29 cellular contexts compared by ENCODE assay signal in genomic region chr18:37628466-37629220, GRCh38.
"Had no signal": no experiment of that assay in that cellular context is flagged by ENCODE, and none has a peak within 500 bp of the region (broad histone marks: within the 10 kb centered on the region; RNA-seq: fewer than 3 reads in every experiment).

No MANE protein-coding gene starts in this region.

- H3K9me3 Mint-ChIP-seq: stimulated activated memory B cell treated with anti-CD40 and anti-IgM and Interleukin-4, amounts not matched to agents 10 μg/mL and 1 μg/mL and 100 μg/mL, for 72 hours; stimulated activated naive CD8-positive, alpha-beta T cell treated with anti-CD3 and anti-CD28 coated beads, Interleukin-15, amount 100 ng/mL, for 72 hours; stimulated activated naive CD8-positive, alpha-beta T cell treated with anti-CD3 and anti-CD28 coated beads, Interleukin-15, Interleukin-2, amounts not matched to agents 100 ng/mL and 50 ng/mL, for 24 hours; type B pancreatic cell had no signal

- H3K27me3 ChIP-seq: stomach, suprapubic skin, testis, thyroid gland, tibial artery, tibial nerve, transverse colon, upper lobe of left lung, upper lobe of right lung, uterus, vagina had no signal

- H3K4me3 Mint-ChIP-seq: stimulated activated effector memory CD8-positive, alpha-beta T cell treated with anti-CD3 and anti-CD28 coated beads, Interleukin-12 subunit alpha, Interleukin-12 subunit beta, amount 100 ng/mL, for 72 hours; stimulated activated memory B cell treated with anti-CD40 and anti-IgM and Interleukin-4, amounts not matched to agents 10 μg/mL and 1 μg/mL and 100 μg/mL, for 72 hours; stimulated activated naive B cell treated with anti-CD40 and anti-IgM and Interleukin-4, amounts not matched to agents 10 μg/mL and 1 μg/mL and 100 μg/mL, for 72 hours; stimulated activated naive CD8-positive, alpha-beta T cell treated with anti-CD3 and anti-CD28 coated beads, Interleukin-15, amount 100 ng/mL, for 72 hours; stimulated activated naive CD8-positive, alpha-beta T cell treated with anti-CD3 and anti-CD28 coated beads, Interleukin-15, Interleukin-2, amounts not matched to agents 100 ng/mL and 50 ng/mL, for 24 hours; type B pancreatic cell had no signal

- H3K4me1 ChIP-seq: stomach, suprapubic skin, testis, thyroid gland, tibial artery, tibial nerve, transverse colon, upper lobe of left lung, upper lobe of right lung, uterus, vagina had no signal

- DNase-seq: stimulated activated CD4-positive, alpha-beta T cell treated with anti-CD3 and anti-CD28 coated beads, Interleukin-2, amount 100 ng/mL, for 48 hours; stimulated activated CD4-positive, alpha-beta T cell treated with anti-CD3 and anti-CD28 coated beads, Interleukin-4, amount 100 ng/mL, for 1 hour; stimulated activated CD4-positive, alpha-beta T cell treated with anti-CD3 and anti-CD28 coated beads, Interleukin-4, amount 100 ng/mL, for 24 hours; stimulated activated CD4-positive, alpha-beta T cell treated with anti-CD3 and anti-CD28 coated beads, Interleukin-4, amount 100 ng/mL, for 4 hours; stimulated activated CD8-positive, alpha-beta memory T cell treated with anti-CD3 and anti-CD28 coated beads, Interleukin-4, amount 100 ng/mL, for 48 hours; stimulated activated naive B cell treated with anti-CD40 and anti-IgM and Interleukin-4, amounts not matched to agents 10 μg/mL and 1 μg/mL and 100 μg/mL, for 72 hours; stimulated activated naive CD4-positive, alpha-beta T cell; stimulated activated naive CD4-positive, alpha-beta T cell treated with Interleukin-2 at 50 U/mL for 16 hours; stimulated activated naive CD8-positive, alpha-beta T cell treated with anti-CD3 and anti-CD28 coated beads, Interleukin-15, amount 100 ng/mL, for 72 hours; stimulated activated naive CD8-positive, alpha-beta T cell treated with anti-CD3 and anti-CD28 coated beads, Interleukin-15, Interleukin-2, amounts not matched to agents 100 U/mL and 50 U/mL, for 24 hours; stomach; substantia nigra; testis; thyroid gland; tibial artery; transverse colon; trophoblast cell; upper lobe of left lung; upper lobe of right lung; uterus had no signal

- H3K9me3 ChIP-seq: stomach, suprapubic skin, testis, thoracic aorta, thyroid gland, tibial artery, tibial nerve, transverse colon, upper lobe of left lung, upper lobe of right lung, uterus, vagina had no signal

- FAIRE-seq: urothelium cell line had no signal

- H3K36me3 Mint-ChIP-seq: stimulated activated effector memory CD8-positive, alpha-beta T cell treated with anti-CD3 and anti-CD28 coated beads, Interleukin-12 subunit alpha, Interleukin-12 subunit beta, amount 100 ng/mL, for 72 hours; stimulated activated memory B cell treated with anti-CD40 and anti-IgM and Interleukin-4, amounts not matched to agents 10 μg/mL and 1 μg/mL and 100 μg/mL, for 72 hours; stimulated activated naive B cell treated with anti-CD40 and anti-IgM and Interleukin-4, amounts not matched to agents 10 μg/mL and 1 μg/mL and 100 μg/mL, for 72 hours; type B pancreatic cell had no signal

- H3K4me3 ChIP-seq: stomach, suprapubic skin, testis, thoracic aorta, thyroid gland, tibial artery, tibial nerve, transverse colon, upper lobe of left lung, upper lobe of right lung, uterus, vagina had no signal

- H3K27me3 Mint-ChIP-seq: stimulated activated memory B cell treated with anti-CD40 and anti-IgM and Interleukin-4, amounts not matched to agents 10 μg/mL and 1 μg/mL and 100 μg/mL, for 72 hours; stimulated activated naive B cell treated with anti-CD40 and anti-IgM and Interleukin-4, amounts not matched to agents 10 μg/mL and 1 μg/mL and 100 μg/mL, for 72 hours; stimulated activated naive CD8-positive, alpha-beta T cell treated with anti-CD3 and anti-CD28 coated beads, Interleukin-15, amount 100 ng/mL, for 72 hours; stimulated activated naive CD8-positive, alpha-beta T cell treated with anti-CD3 and anti-CD28 coated beads, Interleukin-15, Interleukin-2, amounts not matched to agents 100 ng/mL and 50 ng/mL, for 24 hours; type B pancreatic cell had no signal

- H3K36me3 ChIP-seq: stomach, suprapubic skin, thoracic aorta, thyroid gland, tibial artery, tibial nerve, transverse colon, upper lobe of left lung, upper lobe of right lung, uterus, vagina had no signal

- H3K27ac Mint-ChIP-seq: stimulated activated effector memory CD8-positive, alpha-beta T cell treated with anti-CD3 and anti-CD28 coated beads, Interleukin-12 subunit alpha, Interleukin-12 subunit beta, amount 100 ng/mL, for 72 hours; stimulated activated memory B cell treated with anti-CD40 and anti-IgM and Interleukin-4, amounts not matched to agents 10 μg/mL and 1 μg/mL and 100 μg/mL, for 72 hours; stimulated activated naive B cell treated with anti-CD40 and anti-IgM and Interleukin-4, amounts not matched to agents 10 μg/mL and 1 μg/mL and 100 μg/mL, for 72 hours; stimulated activated naive CD8-positive, alpha-beta T cell treated with anti-CD3 and anti-CD28 coated beads, Interleukin-15, amount 100 ng/mL, for 72 hours; stimulated activated naive CD8-positive, alpha-beta T cell treated with anti-CD3 and anti-CD28 coated beads, Interleukin-15, Interleukin-2, amounts not matched to agents 100 ng/mL and 50 ng/mL, for 24 hours; type B pancreatic cell had no signal

- H3K27ac ChIP-seq: stomach, suprapubic skin, testis, thoracic aorta, thyroid gland, tibial artery, tibial nerve, transverse colon, upper lobe of left lung, upper lobe of right lung, uterus, vagina had no signal

- H3K4me1 Mint-ChIP-seq: stimulated activated effector memory CD8-positive, alpha-beta T cell treated with anti-CD3 and anti-CD28 coated beads, Interleukin-12 subunit alpha, Interleukin-12 subunit beta, amount 100 ng/mL, for 72 hours; stimulated activated memory B cell treated with anti-CD40 and anti-IgM and Interleukin-4, amounts not matched to agents 10 μg/mL and 1 μg/mL and 100 μg/mL, for 72 hours; stimulated activated naive B cell treated with anti-CD40 and anti-IgM and Interleukin-4, amounts not matched to agents 10 μg/mL and 1 μg/mL and 100 μg/mL, for 72 hours; stimulated activated naive CD8-positive, alpha-beta T cell treated with anti-CD3 and anti-CD28 coated beads, Interleukin-15, amount 100 ng/mL, for 72 hours had no signal

- ATAC-seq: stimulated activated effector memory CD8-positive, alpha-beta T cell treated with anti-CD3 and anti-CD28 coated beads, Interleukin-12 subunit alpha, Interleukin-12 subunit beta, amount 100 ng/mL, for 72 hours; stimulated activated memory B cell treated with anti-CD40 and anti-IgM and Interleukin-4, amounts not matched to agents 10 μg/mL and 1 μg/mL and 100 μg/mL, for 72 hours; stimulated activated naive B cell treated with anti-CD40 and anti-IgM and Interleukin-4, amounts not matched to agents 10 μg/mL and 1 μg/mL and 100 μg/mL, for 72 hours; stimulated activated naive CD8-positive, alpha-beta T cell treated with anti-CD3 and anti-CD28 coated beads, Interleukin-15, Interleukin-2, amounts not matched to agents 100 U/mL and 50 U/mL, for 24 hours; upper lobe of right lung had no signal
